24 cellular contexts compared by ENCODE assay signal in the genomic region with DNA sequence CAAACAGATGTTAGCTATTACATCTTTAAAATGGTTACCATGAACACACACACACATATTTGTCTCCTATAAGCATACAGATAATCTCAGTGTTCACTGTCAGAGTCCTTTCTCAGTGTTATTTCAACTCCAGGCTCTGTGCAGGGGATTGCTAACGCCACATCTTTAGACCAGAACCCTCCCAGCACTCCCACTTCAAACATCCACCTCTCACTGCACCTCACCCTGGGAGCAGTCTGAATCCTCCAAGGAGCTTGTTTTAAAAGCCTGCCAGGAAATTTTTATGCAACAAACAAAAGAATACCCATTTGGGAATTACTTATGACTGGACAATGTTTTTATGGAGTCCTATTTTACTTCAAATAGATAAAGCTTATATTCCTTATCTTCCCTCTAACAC.
DNase-seq lines count a peak whose midpoint lies in the region; TF ChIP-seq lines count a peak whose summit lies in the region.
"Had no signal": no experiment of that assay in that cellular context is flagged by ENCODE, and none has a peak within 500 bp of the region (broad histone marks: within the 10 kb centered on the region; RNA-seq: fewer than 3 reads in every experiment).

No MANE protein-coding gene starts in this region.

- H3K4me1 ChIP-seq in HEK293 (ENCODE audit: control insufficient read depth, insufficient read depth, low read length) (peaks cover 25% of the 10 kb centered on the region), osteoblast (ENCODE audit: insufficient read depth, low read length) (peaks cover 25% of the 10 kb centered on the region)

- no peaks in the 10 kb centered on the region for H3K36me3 ChIP-seq in HEK293 (ENCODE audit: control insufficient read depth in 2 of 2, insufficient read depth in 1 of 2, low read length in 2 of 2)
- no peaks in the 10 kb centered on the region for H3K36me3 ChIP-seq in osteoblast (ENCODE audit: insufficient read depth, low read length)
- H3K36me3 ChIP-seq in MG63 = no peaks in the 10 kb centered on the region
- H3K36me3 ChIP-seq: esophagus squamous epithelium, left lung, vagina had no signal

- H3K79me2 ChIP-seq in osteoblast (ENCODE audit: insufficient read depth, low read length) = peaks cover 35% of the 10 kb centered on the region

- H3K4me2 ChIP-seq in osteoblast (ENCODE audit: insufficient read depth, low read length) = peak overlapping the region; percentile 5

- H2AFZ ChIP-seq in osteoblast (ENCODE audit: low read length) = no peak overlapping the region

- POLR2A ChIA-PET in HEK293 (lab: Yijun Ruan, JAX) = interaction anchor here (0.7 kb wide), 1 partner anchor 251 kb away, joined by 5 read pairs; no protein-coding TSS in a partner anchor

- CTCF ChIA-PET in HEK293 (lab: Yijun Ruan, JAX) = interaction anchor here (0.6 to 0.8 kb wide), 2 partner anchors 10 to 630 kb away, joined by 3 to 5 read pairs; no protein-coding TSS in a partner anchor

- DNase-seq in fibroblast of peridontal ligament (ENCODE audit: extremely low read depth) (peak; percentile 54), osteoblast (ENCODE audit: insufficient read length, low spot score, missing footprints) (no peak), OCI-M1 (lab: John Stamatoyannopoulos, UW) (no peak), MG63 (no peak)
- no peak for DNase-seq in activated effector memory CD4-positive, alpha-beta T cell treated with anti-CD3 and anti-CD28 coated beads, Interleukin-2, amount 50 U/mL, for 16 hours
- DNase-seq in activated CD4-positive, alpha-beta T cell treated with anti-CD3 and anti-CD28 coated beads, Interleukin-2, amount 50 U/mL, for 48 hours = no peak
- DNase-seq: activated B cell treated with CpG ODN at 0.5 μM for 24 hours; activated CD4-positive, alpha-beta memory T cell treated with anti-CD3 and anti-CD28 coated beads, Interleukin-2, amount 10 ng/mL, durations not matched to agents 7 days and 5 days; activated CD8-positive, alpha-beta memory T cell treated with anti-CD3 and anti-CD28 coated beads, Interleukin-2, amount 50 U/mL, for 48 hours; activated naive CD4-positive, alpha-beta T cell treated with anti-CD3 and anti-CD28 coated beads, Interleukin-2, amount 50 U/mL, for 16 hours; amniotic stem cell; DND-41; esophagus squamous epithelium; left lung; natural killer cell; NCI-H1092; NCI-H1694 treated with DMSO at 0.1 percent for 48 hours; NCI-H526; SIG-M5; stimulated activated CD4-positive, alpha-beta T cell treated with anti-CD3 and anti-CD28 coated beads, Interleukin-15, amount 100 ng/mL, for 24 hours; stimulated activated naive CD4-positive, alpha-beta T cell treated with Interleukin-2 at 50 U/mL for 16 hours had no signal

- no peak overlapping the region for H3K4me3 ChIP-seq in HEK293 (ENCODE audit: low read depth, low read length)
- H3K4me3 ChIP-seq in osteoblast (ENCODE audit: insufficient read depth, low read length) = no peak overlapping the region
- H3K4me3 ChIP-seq in MG63 = no peak overlapping the region
- H3K4me3 ChIP-seq: esophagus squamous epithelium, left lung, vagina had no signal

- H3K27me3 ChIP-seq in osteoblast (ENCODE audit: insufficient read depth, low read length) (no peaks in the 10 kb centered on the region), MG63 (no peaks in the 10 kb centered on the region)
- H3K27me3 ChIP-seq: esophagus squamous epithelium, left lung, vagina had no signal

- no peaks in the 10 kb centered on the region for H3K9me3 ChIP-seq in HEK293 (ENCODE audit: control insufficient read depth, insufficient read depth, low read depth, low read length)
- no peaks in the 10 kb centered on the region for H3K9me3 ChIP-seq in osteoblast (ENCODE audit: low read depth, low read length)
- peaks cover 2% of the 10 kb centered on the region; the same call in 1 of the 2 replicates for H3K9me3 ChIP-seq in MG63
- H3K9me3 ChIP-seq: esophagus squamous epithelium, left lung, vagina had no signal

- H3K27ac ChIP-seq in HEK293 (ENCODE audit: extremely low read depth, low read depth, low read length) (no peak overlapping the region), VCaP (peak overlapping the region; percentile 21; the same call in 1 of the 2 replicates), osteoblast (ENCODE audit: low read depth, low read length) (peak overlapping the region; percentile 12)
- H3K27ac ChIP-seq: left lung, vagina had no signal

- H4K20me1 ChIP-seq in osteoblast (ENCODE audit: insufficient read depth, low read length) = peaks cover 3% of the 10 kb centered on the region

- TF ChIP-seq CTCF in HEK293 (tag by site-specific recombination; IDR thresholded peaks at IDR 0.05) = no peak
- TF ChIP-seq CTCF in VCaP (conservative IDR thresholded peaks at IDR 0.05) = no peak
- TF ChIP-seq CTCF in osteoblast (IDR thresholded peaks at IDR 0.05; ENCODE audit: extremely low read depth, low read depth, low read length) = no peak

TF ChIP-seq in HEK293, 187 proteins besides CTCF, POLR2A, EP300 and RAD21:
- TF ChIP-seq BCL11A (tag by site-specific recombination; IDR thresholded peaks at IDR 0.05; ENCODE audit: low read depth) = no peak
- TF ChIP-seq ZNF146 (tag by site-specific recombination; IDR thresholded peaks at IDR 0.05) = no peak
- TF ChIP-seq ZNF114 (tag by site-specific recombination; IDR thresholded peaks at IDR 0.05) = no peak
- peak; percentile 48; the same call in 1 of the 2 replicates for TF ChIP-seq IKZF3 (tag by site-specific recombination; IDR thresholded peaks at IDR 0.05)
